19 cellular contexts compared by ENCODE assay signal in the genomic region with DNA sequence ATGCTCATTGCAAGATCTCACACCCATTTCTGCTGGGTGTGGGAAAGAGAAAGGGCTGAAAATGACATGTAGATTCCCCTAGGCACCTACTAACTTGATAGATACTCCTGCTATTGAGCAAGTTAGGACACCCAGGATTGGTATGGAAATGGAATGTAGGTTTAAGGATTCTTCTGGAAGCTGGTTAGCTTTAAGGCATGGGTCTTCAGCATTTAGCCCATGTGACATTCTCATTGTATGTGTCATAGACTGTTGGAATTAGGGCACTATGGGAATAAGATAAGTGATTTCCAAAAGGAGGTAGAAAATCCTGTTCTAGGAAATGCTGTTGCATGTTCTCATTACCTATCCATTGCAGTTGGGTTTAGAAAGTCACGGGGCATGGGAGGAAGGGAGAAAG.
DNase-seq lines count a peak whose midpoint lies in the region; ATAC-seq and TF ChIP-seq lines count a peak whose summit lies in the region.
"Had no signal": no experiment of that assay in that cellular context is flagged by ENCODE, and none has a peak within 500 bp of the region (broad histone marks: within the 10 kb centered on the region; RNA-seq: fewer than 3 reads in every experiment).

No MANE protein-coding gene starts in this region.

- peaks cover 19% of the 10 kb centered on the region for H3K36me3 Mint-ChIP-seq in T-helper 17 cell (ENCODE audit: low read depth)

- no peaks in the 10 kb centered on the region for H3K27me3 ChIP-seq in smooth muscle cell (ENCODE audit: low read depth)
- H3K27me3 ChIP-seq: right atrium auricular region had no signal

- peaks cover 24% of the 10 kb centered on the region for H3K4me1 Mint-ChIP-seq in T-helper 17 cell

- no peak overlapping the region for H3K27ac ChIP-seq in smooth muscle cell (ENCODE audit: low read depth)
- H3K27ac ChIP-seq: lower lobe of right lung, right atrium auricular region had no signal

- no peaks in the 10 kb centered on the region for H3K79me2 ChIP-seq in smooth muscle cell (ENCODE audit: low read depth)

- 67% methylated on average over 1 of the region's 1 CpG for WGBS in smooth muscle cell (ENCODE audit: low lambda C conversion rate)

- H3K9ac ChIP-seq in smooth muscle cell (ENCODE audit: low read depth), result no peak overlapping the region

- H4K20me1 ChIP-seq in smooth muscle cell (ENCODE audit: low read depth), result no peaks in the 10 kb centered on the region

- peak overlapping the region; percentile 6 for H3K4me2 ChIP-seq in smooth muscle cell

- H3F3A ChIP-seq in smooth muscle cell (ENCODE audit: low read depth), result no peaks in the 10 kb centered on the region

- H2AFZ ChIP-seq in smooth muscle cell (ENCODE audit: low read depth), result no peak overlapping the region

- no peak overlapping the region for H3K4me3 Mint-ChIP-seq in T-helper 17 cell
- H3K4me3 Mint-ChIP-seq: activated B cell treated with CpG ODN at 0.5 μM for 24 hours; CD8-positive, alpha-beta memory T cell; nephron; T-helper 1 cell treated with Interleukin-12 subunit alpha and Interleukin-12 subunit beta and Interleukin-4 antibody, amounts not matched to agents 30 μg/mL and 1 μg/mL, for 36 hours had no signal

- H3K4me3 ChIP-seq in fibroblast of the aortic adventitia (ENCODE audit: low read depth, low read length) (no peak overlapping the region), smooth muscle cell (no peak overlapping the region)
- H3K4me3 ChIP-seq: lower lobe of right lung, right atrium auricular region had no signal

- no peak for ATAC-seq in T-helper 17 cell

- no peaks in the 10 kb centered on the region for H3K36me3 ChIP-seq in smooth muscle cell (ENCODE audit: low read depth)
- H3K36me3 ChIP-seq: lower lobe of right lung, right atrium auricular region had no signal

- DNase-seq in GM03348 (ENCODE audit: low spot score) (peak; percentile 28), T-helper 17 cell (no peak), fibroblast of the aortic adventitia (ENCODE audit: low read depth) (peak; percentile 78), smooth muscle cell (lab: John Stamatoyannopoulos, UW; ENCODE audit: unreplicated experiment) (no peak), LoVo (ENCODE audit: low spot score) (no peak), SIG-M5 treated with dmso at 0.1 percent for 504 hours (lab: John Stamatoyannopoulos, UW; ENCODE audit: unreplicated experiment) (no peak), SW 1271 (lab: John Stamatoyannopoulos, UW) (no peak)
- DNase-seq: activated B cell treated with CpG ODN at 0.5 μM for 24 hours; activated CD8-positive, alpha-beta memory T cell treated with anti-CD3 and anti-CD28 coated beads for 24 hours; amygdala; CD8-positive, alpha-beta memory T cell; H7; lower lobe of right lung; NCI-H2029 treated with DMSO at 0.1 percent for 48 hours; NCI-H748 treated with DMSO at 0.1 percent for 48 hours; stimulated activated CD4-positive, alpha-beta T cell treated with anti-CD3 and anti-CD28 coated beads, Interleukin-1b, Interleukin-23, amount 100 ng/mL, for 48 hours had no signal

- H3K9me3 ChIP-seq in T-helper 17 cell (ENCODE audit: control insufficient read depth, low read length, poor library complexity, severe bottlenecking) (no peaks in the 10 kb centered on the region), smooth muscle cell (replicated peaks; ENCODE audit: low read depth) (no peaks in the 10 kb centered on the region)
- H3K9me3 ChIP-seq: lower lobe of right lung, right atrium auricular region had no signal

- H3K4me1 ChIP-seq in smooth muscle cell (ENCODE audit: low read depth), result peaks cover 3% of the 10 kb centered on the region

- no peak for TF ChIP-seq CTCF in fibroblast of the aortic adventitia (IDR thresholded peaks at IDR 0.05; ENCODE audit: insufficient read depth, low read length)
- TF ChIP-seq CTCF in smooth muscle cell (IDR thresholded peaks at IDR 0.05; ENCODE audit: borderline replicate concordance, insufficient read depth, poor library complexity, severe bottlenecking), result no peak

- peak overlapping the region; percentile 49 for H3K27ac Mint-ChIP-seq in T-helper 17 cell
- H3K27ac Mint-ChIP-seq: activated B cell treated with CpG ODN at 0.5 μM for 24 hours; CD8-positive, alpha-beta memory T cell; nephron; T-helper 1 cell treated with Interleukin-12 subunit alpha and Interleukin-12 subunit beta and Interleukin-4 antibody, amounts not matched to agents 30 μg/mL and 1 μg/mL, for 36 hours had no signal

- no peaks in the 10 kb centered on the region for H3K27me3 Mint-ChIP-seq in T-helper 17 cell
- H3K27me3 Mint-ChIP-seq: CD8-positive, alpha-beta memory T cell had no signal

Comparison
In these comparisons a context has a peak if more than half of its experiments do, and no peak if none do; other contexts are left out.
1. DNase-seq: peak in GM03348 (single experiment) and fibroblast of the aortic adventitia (single experiment); none in T-helper 17 cell (0 of 3), smooth muscle cell (single experiment), LoVo (single experiment), SIG-M5 treated with dmso at 0.1 percent for 504 hours (single experiment) and SW 1271 (0 of 2).